Comparison of ENCODE assay signal across 8 cellular contexts in genomic region chr19:3062165-3063105, GRCh38. TPM values are rescaled to one million over a fixed set of nuclear protein-coding genes. Genes with fewer than 3 reads are reported as not detected.
A peak's percentile ranks its signal among the peaks of the same experiment; 100 is the strongest.
DNase-seq lines count a peak whose midpoint lies in the region; ATAC-seq, FAIRE-seq and TF ChIP-seq lines count a peak whose summit lies in the region.

TLE5 (minus strand) TSS chr19:3062495; CDS start chr19:3062200, 295 bp downstream.

- peak in 1 of 2 donors; percentile 59 for TF ChIP-seq EP300 in tibial nerve (IDR thresholded peaks at IDR 0.05)

- H3K9me3 ChIP-seq in osteoblast (ENCODE audit: low read depth, low read length) (no peaks in the 10 kb centered on the region), tibial nerve (no peaks in the 10 kb centered on the region)

- ATAC-seq in HG02798 (IDR thresholded peaks at IDR 0.05; ENCODE audit: poor library complexity, unreplicated experiment) (peak; percentile 45), HG02981 (IDR thresholded peaks at IDR 0.05; ENCODE audit: unreplicated experiment) (no peak)

- H3K4me2 ChIP-seq in osteoblast (ENCODE audit: insufficient read depth, low read length) = peak within 1 kb of the TSS; percentile 86

- H3K36me3 ChIP-seq in osteoblast (ENCODE audit: insufficient read depth, low read length) (peaks cover 22% of the 10 kb centered on the region), tibial nerve (peaks cover 0 to 26% (median 7%) of the 10 kb centered on the region in 3 donors)

- H3K4me1 ChIP-seq in osteoblast (ENCODE audit: insufficient read depth, low read length) (peaks cover 13% of the 10 kb centered on the region), tibial nerve (peaks cover 0 to 51% (median 27%) of the 10 kb centered on the region in 4 donors)

- H3K27ac ChIP-seq in osteoblast (ENCODE audit: low read depth, low read length) = peak within 1 kb of the TSS; percentile 37
- peak within 1 kb of the TSS; percentile 93 to 99 (median 96) for H3K27ac ChIP-seq in tibial nerve

- no peaks in the 10 kb centered on the region for H3K27me3 ChIP-seq in osteoblast (ENCODE audit: insufficient read depth, low read length)
- H3K27me3 ChIP-seq in tibial nerve = no peaks in the 10 kb centered on the region

- TF ChIP-seq CTCF in osteoblast (IDR thresholded peaks at IDR 0.05; ENCODE audit: extremely low read depth, low read depth, low read length) (no peak), tibial nerve (IDR thresholded peaks at IDR 0.05) (no peak)

- peak within 1 kb of the TSS; percentile 58 for H2AFZ ChIP-seq in osteoblast (ENCODE audit: low read length)

- WGBS in tibial nerve, 2 donors = 2 to 5% methylated on average over 8 to 52 of the region's 111 CpGs

- peaks cover 31% of the 10 kb centered on the region for H3K79me2 ChIP-seq in osteoblast (ENCODE audit: insufficient read depth, low read length)

- H3K4me3 ChIP-seq in osteoblast (ENCODE audit: insufficient read depth, low read length) (peak within 1 kb of the TSS; percentile 87), tibial nerve (peak within 1 kb of the TSS; percentile 73 to 97 (median 86))

- FAIRE-seq in RCC 7860 (lab: Jason Lieb, UNC) = no peak

- peaks cover 24% of the 10 kb centered on the region for H4K20me1 ChIP-seq in osteoblast (ENCODE audit: insufficient read depth, low read length)

- peak in 1 of 2 donors; percentile 31 for TF ChIP-seq POLR2A in tibial nerve (IDR thresholded peaks at IDR 0.05)

- DNase-seq in C1 segment of cervical spinal cord (lab: John Stamatoyannopoulos, UW) = peak in 10 of 14 donors; percentile 11 to 69 (median 32)
- peak; percentile 18 for DNase-seq in RCC 7860 (ENCODE audit: low spot score)
- DNase-seq in activated naive CD4-positive, alpha-beta T cell (lab: John Stamatoyannopoulos, UW) = peak in 3 of 4 experiments; percentile 48 to 74 (median 51)
- peak; percentile 35 for DNase-seq in globus pallidus (ENCODE audit: low spot score)
- DNase-seq in osteoblast (ENCODE audit: insufficient read length, low spot score, missing footprints) = peak; percentile 99
- no peak for DNase-seq in tibial nerve (ENCODE audit: low spot score in 2 of 2)

RNA-seq across cellular contexts. Expression of gene TLE5, which starts in this region (rescaled TPM):
- total RNA-seq in osteoblast = 209 and 211 TPM in 2 replicates
- 1,000 to 10,000 TPM in 1 of 4 donors, 100 to 1,000 TPM in 3; 449 to 1,111 (median 479) TPM for total RNA-seq in tibial nerve

Comparison
In these comparisons a context has a peak if more than half of its experiments do, and no peak if none do; other contexts are left out.
1. DNase-seq: peak in C1 segment of cervical spinal cord (10 of 14), RCC 7860 (single experiment), activated naive CD4-positive, alpha-beta T cell (3 of 4), globus pallidus (single experiment) and osteoblast (single experiment); none in tibial nerve (0 of 2).